In the genomic region with DNA sequence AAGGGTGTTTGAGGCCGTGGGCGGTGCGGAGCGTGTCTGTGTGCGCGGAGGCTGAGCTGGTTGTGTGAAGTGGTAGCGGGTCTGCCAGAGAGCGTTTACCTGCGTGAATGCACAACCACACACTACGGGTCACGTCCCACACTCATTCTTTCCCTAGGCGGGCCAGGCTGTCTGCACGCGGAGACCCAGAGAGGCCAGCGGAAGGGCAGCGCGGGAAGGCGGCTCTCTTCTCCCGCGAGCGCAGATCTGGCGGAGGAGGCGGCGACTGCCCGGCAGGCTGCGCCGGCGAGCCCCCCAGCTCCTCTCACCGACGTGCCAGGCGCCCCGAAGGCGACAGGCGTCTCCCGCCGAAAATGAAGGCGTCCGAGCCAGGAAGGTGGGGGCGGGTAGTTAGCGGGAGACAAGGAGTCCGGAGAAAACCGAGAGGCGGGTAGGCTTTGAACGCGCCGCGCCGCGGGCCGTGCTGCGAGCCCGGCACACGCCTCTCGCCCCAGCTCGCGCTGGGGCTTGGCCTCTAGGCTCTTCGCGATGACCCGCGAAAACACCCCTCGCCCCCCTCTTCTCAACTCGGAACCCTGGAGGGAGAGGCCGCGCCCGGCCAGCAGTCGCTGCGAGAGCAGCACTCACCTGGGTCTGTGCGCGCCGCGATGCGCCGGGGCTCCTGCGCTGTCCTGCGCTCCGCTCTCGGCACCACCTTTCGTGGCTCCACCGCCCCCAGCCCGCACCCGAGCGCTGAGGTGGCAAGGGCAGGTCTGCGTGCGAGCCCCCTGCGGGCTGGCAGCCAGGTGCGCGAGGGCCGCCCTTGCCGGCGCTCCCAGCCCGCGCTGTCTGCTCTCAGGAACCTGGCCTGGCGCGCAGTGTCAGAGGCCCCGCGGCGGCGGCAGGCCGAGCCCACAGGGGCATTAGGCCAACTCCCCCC, we compare ENCODE assay signal across 9 cellular contexts. TPM values are rescaled to one million over a fixed set of nuclear protein-coding genes. Genes with fewer than 3 reads are reported as not detected.
DNase-seq lines count a peak whose midpoint lies in the region; ATAC-seq, FAIRE-seq and TF ChIP-seq lines count a peak whose summit lies in the region.
"Had no signal": no experiment of that assay in that cellular context is flagged by ENCODE, and none has a peak within 500 bp of the region (broad histone marks: within the 10 kb centered on the region; RNA-seq: fewer than 3 reads in every experiment).

No MANE protein-coding gene starts in this region.

- no peaks in the 10 kb centered on the region for H3K36me3 ChIP-seq in ACC112 (ENCODE audit: insufficient read depth, low read length)
- H3K36me3 ChIP-seq in duodenal mucosa (ENCODE audit: control insufficient read depth in 1 of 2, insufficient read depth in 2 of 2, low read length in 2 of 2) = no peaks in the 10 kb centered on the region

- peak overlapping the region; percentile 81 for H3K4me3 ChIP-seq in ACC112 (ENCODE audit: low read depth, low read length)
- peak overlapping the region; percentile 69 to 73 for H3K4me3 ChIP-seq in duodenal mucosa (ENCODE audit: low read depth in 1 of 2, low read length in 2 of 2)

- ATAC-seq in naive B cell (ENCODE audit: low read depth in 2 of 2) (no peak), HG03457 (IDR thresholded peaks at IDR 0.05; ENCODE audit: unreplicated experiment) (no peak)

- H3K27me3 ChIP-seq in ACC112 (ENCODE audit: insufficient read depth, low read length) (peaks cover 94% of the 10 kb centered on the region), duodenal mucosa (ENCODE audit: control insufficient read depth in 1 of 2, insufficient read depth in 2 of 2, low read length in 2 of 2) (peaks cover 65 to 70% of the 10 kb centered on the region in 2 donors)

- H3K36me3 Mint-ChIP-seq in naive B cell (peaks cover 0 to 17% of the 10 kb centered on the region in 2 donors), CD14-positive monocyte (peaks cover 0 to 13% of the 10 kb centered on the region in 2 donors)

- H3K4me3 Mint-ChIP-seq in naive B cell (peak overlapping the region; percentile 83 to 93 (median 92)), CD14-positive monocyte (peak overlapping the region in 1 of 2 donors; percentile 88)

- intact Hi-C loops in CD14-positive monocyte (cut with micrococcal nuclease) = no loop called here

- H3K79me2 ChIP-seq in ACC112 (ENCODE audit: control insufficient read depth, insufficient read depth, low read length, unreplicated experiment) = no peaks in the 10 kb centered on the region

- no peak overlapping the region for H2AFZ ChIP-seq in ACC112 (ENCODE audit: low read length, unreplicated experiment)

- H3K9me3 ChIP-seq in duodenal mucosa (ENCODE audit: control insufficient read depth in 1 of 2, low read length in 2 of 2) = no peaks in the 10 kb centered on the region

- FAIRE-seq in urothelium cell line (lab: Jason Lieb, UNC) = no peak

- no peak overlapping the region for H3K27ac ChIP-seq in ACC112 (ENCODE audit: low read depth, low read length)
- H3K27ac ChIP-seq in duodenal mucosa (ENCODE audit: low read depth, low read length) = peak overlapping the region; percentile 74

- peaks cover 61 to 82% (median 73%) of the 10 kb centered on the region in 3 donors for H3K27me3 Mint-ChIP-seq in naive B cell
- peaks cover 82 to 99% (median 90%) of the 10 kb centered on the region in 3 donors for H3K27me3 Mint-ChIP-seq in CD14-positive monocyte (ENCODE audit: low read depth in 3 of 3)

- H3K9ac ChIP-seq in duodenal mucosa (ENCODE audit: low read depth in 1 of 2, low read length in 2 of 2) = peak overlapping the region; percentile 54 to 56

- H3K4me1 ChIP-seq in ACC112 (ENCODE audit: control insufficient read depth, insufficient read depth, low read length, unreplicated experiment) (no peaks in the 10 kb centered on the region), duodenal mucosa (ENCODE audit: control insufficient read depth in 1 of 2, insufficient read depth in 2 of 2, low read length in 2 of 2) (peaks cover 0 to 16% of the 10 kb centered on the region in 2 donors)

- peak overlapping the region in 2 of 6 donors; percentile 92 to 93 for H3K27ac Mint-ChIP-seq in naive B cell
- H3K27ac Mint-ChIP-seq in CD14-positive monocyte = peak overlapping the region in 1 of 7 donors; percentile 50

- peak; percentile 46 for DNase-seq in HCEC 1CT
- no peak for DNase-seq in naive B cell
- DNase-seq in CD14-positive monocyte (ENCODE audit: low spot score) = no peak
- no peak for DNase-seq in urothelium cell line (ENCODE audit: low spot score)
- no peak for DNase-seq in putamen (ENCODE audit: low spot score)
- DNase-seq: NCI-H774 had no signal

- H3K4me1 Mint-ChIP-seq in naive B cell = peaks cover 37 to 49% (median 37%) of the 10 kb centered on the region in 3 donors
- H3K4me1 Mint-ChIP-seq in CD14-positive monocyte = peaks cover 22% of the 10 kb centered on the region

- no peak for TF ChIP-seq CTCF in CD14-positive monocyte (IDR thresholded peaks at IDR 0.05)

- H3K9me3 Mint-ChIP-seq in naive B cell (peaks cover 0 to 4% (median 0%) of the 10 kb centered on the region in 7 donors), CD14-positive monocyte (peaks cover 0 to 28% (median 7%) of the 10 kb centered on the region in 7 donors)

RNA-seq across cellular contexts. Expression of gene FOXF1, which starts 2.0 kb away (rescaled TPM):
- polyA plus RNA-seq in naive B cell (ENCODE audit: low read depth in 6 of 6) = not detected
- polyA plus RNA-seq in CD14-positive monocyte = not detected

RNA-seq across cellular contexts. Expression of gene MTHFSD, which starts 46.7 kb away (rescaled TPM):
- polyA plus RNA-seq in naive B cell (ENCODE audit: low read depth in 6 of 6) (10 to 100 TPM in 5 of 6 donors, 1 to 10 TPM in 1; 5.6 to 18.6 (median 16.6) TPM), CD14-positive monocyte (10 to 100 TPM in 1 of 2 donors, 1 to 10 TPM in 1; 7.2 to 11.7 TPM)

RNA-seq across cellular contexts. Expression of gene FOXC2, which starts 58.3 kb away (rescaled TPM):
- polyA plus RNA-seq in naive B cell (ENCODE audit: low read depth in 6 of 6) (not detected), CD14-positive monocyte (not detected)
